ENCODE assay signal across 17 cellular contexts in genomic region chr2:127594116-127594591, GRCh38. TPM values are rescaled to one million over a fixed set of nuclear protein-coding genes. Genes with fewer than 3 reads are reported as not detected.
"Had no signal": no experiment of that assay in that cellular context is flagged by ENCODE, and none has a peak within 500 bp of the region (broad histone marks: within the 10 kb centered on the region; RNA-seq: fewer than 3 reads in every experiment).

No MANE protein-coding gene starts in this region.

- H3K27me3 Mint-ChIP-seq: memory B cell; naive thymus-derived CD8-positive, alpha-beta T cell; stimulated activated naive CD8-positive, alpha-beta T cell treated with anti-CD3 and anti-CD28 coated beads, Interleukin-15, amount 100 ng/mL, for 72 hours had no signal

- H3K27me3 ChIP-seq: adrenal gland, colonic mucosa, esophagus squamous epithelium, hepatocyte had no signal

- H3K4me3 Mint-ChIP-seq: activated T-cell treated with anti-CD3 and anti-CD28 coated beads, Interleukin-2, amount 50 U/mL, for 72 hours; memory B cell; naive thymus-derived CD8-positive, alpha-beta T cell; stimulated activated naive CD8-positive, alpha-beta T cell treated with anti-CD3 and anti-CD28 coated beads, Interleukin-15, amount 100 ng/mL, for 72 hours had no signal

- H3K36me3 ChIP-seq: adrenal gland, colonic mucosa, esophagus squamous epithelium, left ventricle myocardium inferior, thoracic aorta had no signal

- H3K27ac Mint-ChIP-seq: activated T-cell treated with anti-CD3 and anti-CD28 coated beads, Interleukin-2, amount 50 U/mL, for 72 hours; memory B cell; naive thymus-derived CD8-positive, alpha-beta T cell; stimulated activated naive CD8-positive, alpha-beta T cell treated with anti-CD3 and anti-CD28 coated beads, Interleukin-15, amount 100 ng/mL, for 72 hours had no signal

- H3K4me3 ChIP-seq: adrenal gland, colonic mucosa, esophagus squamous epithelium, hepatocyte, left ventricle myocardium inferior, thoracic aorta had no signal

- H3K27ac ChIP-seq: adrenal gland, colonic mucosa, esophagus squamous epithelium, hepatocyte, left ventricle myocardium inferior, thoracic aorta had no signal

- H3K36me3 Mint-ChIP-seq: naive thymus-derived CD8-positive, alpha-beta T cell had no signal

- H3K4me1 ChIP-seq: adrenal gland, colonic mucosa, esophagus squamous epithelium had no signal

- H3K9me3 ChIP-seq: adrenal gland, colonic mucosa, esophagus squamous epithelium, left ventricle myocardium inferior, thoracic aorta had no signal

- DNase-seq: activated T-cell treated with anti-CD3 and anti-CD28 coated beads, Interleukin-2, amount 50 U/mL, for 72 hours; caudate nucleus; colonic mucosa; effector CD4-positive, alpha-beta T cell; esophagus squamous epithelium; kidney; left ventricle myocardium inferior; naive thymus-derived CD8-positive, alpha-beta T cell; stimulated activated naive CD8-positive, alpha-beta T cell treated with anti-CD3 and anti-CD28 coated beads, Interleukin-15, amount 100 ng/mL, for 72 hours; T-helper 9 cell had no signal

- H3K9me3 Mint-ChIP-seq: activated T-cell treated with anti-CD3 and anti-CD28 coated beads, Interleukin-2, amount 50 U/mL, for 72 hours; naive thymus-derived CD8-positive, alpha-beta T cell; stimulated activated naive CD8-positive, alpha-beta T cell treated with anti-CD3 and anti-CD28 coated beads, Interleukin-15, amount 100 ng/mL, for 72 hours had no signal

RNA-seq across cellular contexts. Expression of gene GPR17, which starts 51.8 kb away (rescaled TPM):
- total RNA-seq: activated T-cell treated with anti-CD3 and anti-CD28 coated beads, Interleukin-2, amount 50 U/mL, for 72 hours; endothelial cell of umbilical vein; esophagus squamous epithelium; fibroblast of villous mesenchyme; glomerular endothelial cell; hepatocyte; naive thymus-derived CD8-positive, alpha-beta T cell; thoracic aorta had no signal

RNA-seq across cellular contexts. Expression of gene MYO7B, which starts 58.7 kb away (rescaled TPM):
- total RNA-seq: endothelial cell of umbilical vein had no signal
